ENCODE assay signal across 8 cellular contexts in genomic region chr7:88219781-88220747, GRCh38. TPM values are rescaled to one million over a fixed set of nuclear protein-coding genes. Genes with fewer than 3 reads are reported as not detected.
DNase-seq lines count a peak whose midpoint lies in the region; ATAC-seq and TF ChIP-seq lines count a peak whose summit lies in the region.

SRI (minus strand) TSS chr7:88220038; CDS start chr7:88220026, 12 bp downstream.

- peaks cover 37% of the 10 kb centered on the region for H3K4me1 Mint-ChIP-seq in activated T-helper 2 cell treated with anti-CD3 and anti-CD28 coated beads, Interferon-gamma antibody, Interleukin-2, Interleukin-4, amounts not matched to agents 10 μg/mL and 5 μg/mL and 100 μg/mL, durations not matched to agents 14 hours and 24 hours and 36 hours (ENCODE audit: low read depth)
- peaks cover 30% of the 10 kb centered on the region for H3K4me1 Mint-ChIP-seq in nephron progenitor cell
- H3K4me1 Mint-ChIP-seq in stimulated activated naive CD8-positive, alpha-beta T cell treated with anti-CD3 and anti-CD28 coated beads, Interleukin-15, amount 100 ng/mL, for 72 hours: peaks cover 31% of the 10 kb centered on the region

- ATAC-seq in GM21825 (IDR thresholded peaks at IDR 0.05; ENCODE audit: unreplicated experiment): peak; percentile 72
- ATAC-seq in stimulated activated naive CD8-positive, alpha-beta T cell treated with anti-CD3 and anti-CD28 coated beads, Interleukin-15, amount 100 ng/mL, for 72 hours: peak; percentile 98

- H3K27ac Mint-ChIP-seq in activated T-helper 2 cell treated with anti-CD3 and anti-CD28 coated beads, Interferon-gamma antibody, Interleukin-2, Interleukin-4, amounts not matched to agents 10 μg/mL and 5 μg/mL and 100 μg/mL, durations not matched to agents 14 hours and 24 hours and 36 hours: peak within 1 kb of the TSS; percentile 99
- peak within 1 kb of the TSS; percentile 100 for H3K27ac Mint-ChIP-seq in nephron progenitor cell
- H3K27ac Mint-ChIP-seq in stimulated activated naive CD8-positive, alpha-beta T cell treated with anti-CD3 and anti-CD28 coated beads, Interleukin-15, amount 100 ng/mL, for 72 hours: peak within 1 kb of the TSS; percentile 99 to 100

- H3K27me3 Mint-ChIP-seq in activated T-helper 2 cell treated with anti-CD3 and anti-CD28 coated beads, Interferon-gamma antibody, Interleukin-2, Interleukin-4, amounts not matched to agents 10 μg/mL and 5 μg/mL and 100 μg/mL, durations not matched to agents 14 hours and 24 hours and 36 hours (ENCODE audit: low read depth): no peaks in the 10 kb centered on the region
- H3K27me3 Mint-ChIP-seq in nephron progenitor cell (ENCODE audit: low read depth, poor library complexity): no peaks in the 10 kb centered on the region
- no peaks in the 10 kb centered on the region for H3K27me3 Mint-ChIP-seq in stimulated activated naive CD8-positive, alpha-beta T cell treated with anti-CD3 and anti-CD28 coated beads, Interleukin-15, amount 100 ng/mL, for 72 hours

- peaks cover 20% of the 10 kb centered on the region for H3K36me3 ChIP-seq in KOPT-K1 (ENCODE audit: insufficient read depth, low read length)

- no peaks in the 10 kb centered on the region for H3K9me3 ChIP-seq in KOPT-K1 (ENCODE audit: insufficient read depth, low read length, poor library complexity, severe bottlenecking)

- intact Hi-C loops in activated T-helper 2 cell treated with anti-CD3 and anti-CD28 coated beads, Interferon-gamma antibody, Interleukin-2, Interleukin-4, amounts not matched to agents 10 μg/mL and 5 μg/mL and 100 μg/mL, durations not matched to agents 14 hours and 24 hours and 36 hours (cut with micrococcal nuclease): loop anchor here (1.0 to 10.0 kb wide), 6 partner anchors 35 to 1065 kb away; partner anchors contain the start of genes ADAM22, CROT, DBF4 and DMTF1

- H3K4me3 ChIP-seq in fibroblast of pulmonary artery (replicated peaks; ENCODE audit: low read depth, low read length): peak within 1 kb of the TSS; percentile 89

- H3K36me3 Mint-ChIP-seq in activated T-helper 2 cell treated with anti-CD3 and anti-CD28 coated beads, Interferon-gamma antibody, Interleukin-2, Interleukin-4, amounts not matched to agents 10 μg/mL and 5 μg/mL and 100 μg/mL, durations not matched to agents 14 hours and 24 hours and 36 hours (ENCODE audit: low read depth): peaks cover 36% of the 10 kb centered on the region
- peaks cover 8% of the 10 kb centered on the region for H3K36me3 Mint-ChIP-seq in nephron progenitor cell (ENCODE audit: low read depth)

- peak; percentile 83 for DNase-seq in ELF-1 (ENCODE audit: low read depth, low spot score)
- DNase-seq in RPMI8226: peak; percentile 97
- peak; percentile 87 for DNase-seq in activated T-helper 2 cell treated with anti-CD3 and anti-CD28 coated beads, Interferon-gamma antibody, Interleukin-2, Interleukin-4, amounts not matched to agents 10 μg/mL and 5 μg/mL and 100 μg/mL, durations not matched to agents 14 hours and 24 hours and 36 hours (ENCODE audit: low spot score)
- DNase-seq in fibroblast of pulmonary artery (ENCODE audit: low read depth): peak; percentile 83
- peak; percentile 93 for DNase-seq in nephron progenitor cell
- peak; percentile 91 to 95 for DNase-seq in stimulated activated naive CD8-positive, alpha-beta T cell treated with anti-CD3 and anti-CD28 coated beads, Interleukin-15, amount 100 ng/mL, for 72 hours

- peak within 1 kb of the TSS; percentile 96 for H3K4me3 Mint-ChIP-seq in activated T-helper 2 cell treated with anti-CD3 and anti-CD28 coated beads, Interferon-gamma antibody, Interleukin-2, Interleukin-4, amounts not matched to agents 10 μg/mL and 5 μg/mL and 100 μg/mL, durations not matched to agents 14 hours and 24 hours and 36 hours (ENCODE audit: low read depth)
- peak within 1 kb of the TSS; percentile 93 for H3K4me3 Mint-ChIP-seq in nephron progenitor cell
- peak within 1 kb of the TSS; percentile 89 to 97 for H3K4me3 Mint-ChIP-seq in stimulated activated naive CD8-positive, alpha-beta T cell treated with anti-CD3 and anti-CD28 coated beads, Interleukin-15, amount 100 ng/mL, for 72 hours

- H3K9me3 Mint-ChIP-seq in activated T-helper 2 cell treated with anti-CD3 and anti-CD28 coated beads, Interferon-gamma antibody, Interleukin-2, Interleukin-4, amounts not matched to agents 10 μg/mL and 5 μg/mL and 100 μg/mL, durations not matched to agents 14 hours and 24 hours and 36 hours: no peaks in the 10 kb centered on the region
- H3K9me3 Mint-ChIP-seq in nephron progenitor cell: no peaks in the 10 kb centered on the region
- H3K9me3 Mint-ChIP-seq in stimulated activated naive CD8-positive, alpha-beta T cell treated with anti-CD3 and anti-CD28 coated beads, Interleukin-15, amount 100 ng/mL, for 72 hours: no peaks in the 10 kb centered on the region

- TF ChIP-seq CTCF in fibroblast of pulmonary artery (IDR thresholded peaks at IDR 0.05; ENCODE audit: low read length, missing control alignments) (peak; percentile 22), nephron progenitor cell (IDR thresholded peaks at IDR 0.05) (peak; percentile 92)

- H3K27ac ChIP-seq in KOPT-K1 (ENCODE audit: low read depth, low read length, poor library complexity, severe bottlenecking): peak within 1 kb of the TSS; percentile 83

RNA-seq across cellular contexts. Expression of gene SRI, which starts in this region (rescaled TPM):
- 264 and 271 TPM in 2 replicates for total RNA-seq in activated T-helper 2 cell treated with anti-CD3 and anti-CD28 coated beads, Interferon-gamma antibody, Interleukin-2, Interleukin-4, amounts not matched to agents 10 μg/mL and 5 μg/mL and 100 μg/mL, durations not matched to agents 14 hours and 24 hours and 36 hours

Comparison
In these comparisons a context has a peak if more than half of its experiments do, and no peak if none do; other contexts are left out.
1. Peak in every context shown above with its lines: DNase-seq, ATAC-seq, H3K4me3 ChIP-seq and H3K27ac ChIP-seq.